In the genomic region with DNA sequence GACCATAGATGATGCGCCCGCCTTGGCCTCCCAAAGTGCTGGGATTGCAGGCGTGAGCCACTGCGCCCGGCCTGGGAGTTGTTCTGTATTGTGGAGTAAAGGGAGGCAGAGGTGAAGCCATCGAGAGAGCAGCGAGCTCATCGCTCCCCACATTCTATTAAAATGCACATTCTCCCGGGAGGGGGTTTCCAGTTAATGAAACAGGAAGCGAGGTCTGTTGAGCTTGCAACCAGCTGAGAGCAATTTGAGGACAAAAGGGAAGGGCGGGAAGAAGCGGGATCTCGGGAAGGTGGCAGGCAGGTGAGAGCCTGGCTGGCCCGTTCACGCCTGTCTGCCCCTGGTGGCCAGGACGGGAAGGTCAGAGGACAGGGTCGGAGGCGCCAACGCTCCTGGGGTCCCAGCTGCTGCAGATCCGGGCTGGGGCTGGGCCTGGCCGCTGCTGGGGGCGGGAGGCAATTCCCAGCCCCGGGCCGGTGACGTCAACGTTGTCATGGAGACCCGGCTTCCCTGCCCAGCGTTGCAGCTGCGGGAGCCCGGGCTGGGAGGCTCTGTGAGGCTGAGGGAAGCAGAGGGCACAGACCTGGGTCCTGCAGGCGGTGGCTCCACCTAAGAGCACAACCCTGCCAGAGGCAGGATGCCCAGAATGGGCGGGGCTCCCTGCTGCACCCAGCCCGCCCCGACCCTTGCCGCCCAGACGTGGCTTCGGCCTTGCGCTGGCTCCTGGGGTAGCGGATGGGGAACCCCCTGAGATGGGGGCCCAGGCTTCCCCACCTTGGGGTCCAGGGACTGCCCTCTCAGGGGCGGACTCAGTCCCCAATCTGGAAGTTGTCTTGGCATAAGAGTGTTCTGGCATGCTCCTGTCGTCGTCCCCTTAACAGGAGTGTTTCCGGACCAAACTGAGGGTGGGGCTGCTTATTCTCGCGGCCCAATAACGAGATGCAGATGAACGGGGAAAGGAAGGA, we compare ENCODE assay signal across 8 cellular contexts. TPM values are rescaled to one million over a fixed set of nuclear protein-coding genes. Genes with fewer than 3 reads are reported as not detected.
DNase-seq lines count a peak whose midpoint lies in the region; ATAC-seq lines count a peak whose summit lies in the region.

No MANE protein-coding gene starts in this region.

- H3K4me3 Mint-ChIP-seq in activated CD4-positive, alpha-beta memory T cell treated with anti-CD3 and anti-CD28 coated beads, Interleukin-2, amount 10 ng/mL, durations not matched to agents 7 days and 5 days: peak overlapping the region; percentile 68

- no peaks in the 10 kb centered on the region for H3K36me3 Mint-ChIP-seq in activated CD4-positive, alpha-beta memory T cell treated with anti-CD3 and anti-CD28 coated beads, Interleukin-2, amount 10 ng/mL, durations not matched to agents 7 days and 5 days (ENCODE audit: low read depth)

- no peaks in the 10 kb centered on the region for H3K9me3 Mint-ChIP-seq in activated CD4-positive, alpha-beta memory T cell treated with anti-CD3 and anti-CD28 coated beads, Interleukin-2, amount 10 ng/mL, durations not matched to agents 7 days and 5 days

- POLR2A ChIA-PET in activated CD4-positive, alpha-beta memory T cell treated with anti-CD3 and anti-CD28 coated beads, Interleukin-2, amount 10 ng/mL, durations not matched to agents 7 days and 5 days (lab: Charles Lee): interaction anchor here (1.6 kb wide), 1 partner anchor 11 kb away, joined by 6 read pairs; no protein-coding TSS in a partner anchor

- H3K27ac Mint-ChIP-seq in activated CD4-positive, alpha-beta memory T cell treated with anti-CD3 and anti-CD28 coated beads, Interleukin-2, amount 10 ng/mL, durations not matched to agents 7 days and 5 days: peak overlapping the region; percentile 86

- H3K27me3 Mint-ChIP-seq in activated CD4-positive, alpha-beta memory T cell treated with anti-CD3 and anti-CD28 coated beads, Interleukin-2, amount 10 ng/mL, durations not matched to agents 7 days and 5 days: no peaks in the 10 kb centered on the region

- CTCF ChIA-PET in activated CD4-positive, alpha-beta memory T cell treated with anti-CD3 and anti-CD28 coated beads, Interleukin-2, amount 10 ng/mL, durations not matched to agents 7 days and 5 days (lab: Charles Lee): interaction anchor here (0.6 to 3.1 kb wide), 28 partner anchors 8 to 752 kb away, joined by 3 to 22 read pairs (median 4); no protein-coding TSS in a partner anchor

- peak; percentile 51 for ATAC-seq in HG03097 (IDR thresholded peaks at IDR 0.05; ENCODE audit: low FRiP score, unreplicated experiment)

- peaks cover 25% of the 10 kb centered on the region for H3K4me1 Mint-ChIP-seq in activated CD4-positive, alpha-beta memory T cell treated with anti-CD3 and anti-CD28 coated beads, Interleukin-2, amount 10 ng/mL, durations not matched to agents 7 days and 5 days

- peak; percentile 32 for DNase-seq in SKM-1 treated with dmso at 0.1 percent for 144 hours (lab: John Stamatoyannopoulos, UW; ENCODE audit: unreplicated experiment)
- no peak for DNase-seq in SKM-1 (lab: John Stamatoyannopoulos, UW; ENCODE audit: unreplicated experiment)
- peak; percentile 70 for DNase-seq in NCI-H226
- DNase-seq in activated CD4-positive, alpha-beta memory T cell treated with anti-CD3 and anti-CD28 coated beads, Interleukin-2, amount 10 ng/mL, durations not matched to agents 7 days and 5 days: peak; percentile 64
- peak; percentile 55 for DNase-seq in effector CD4-positive, alpha-beta T cell
- peak; percentile 84 to 93 for DNase-seq in lung microvascular endothelial cell (ENCODE audit: low read depth in 2 of 2)
- peak; percentile 29 to 38 (median 32) for DNase-seq in stimulated activated CD4-positive, alpha-beta T cell treated with anti-CD3 and anti-CD28 coated beads, TNF-alpha, amount 100 ng/mL, for 4 hours (ENCODE audit: low read depth in 3 of 3)

RNA-seq across cellular contexts. Expression of a gene that starts 48.7 kb away (rescaled TPM):
- 10 to 100 TPM; 11.0 to 13.3 TPM for total RNA-seq in activated CD4-positive, alpha-beta memory T cell treated with anti-CD3 and anti-CD28 coated beads, Interleukin-2, amount 10 ng/mL, durations not matched to agents 7 days and 5 days
- 8.5 and 10.9 TPM in 2 replicates for total RNA-seq in lung microvascular endothelial cell
